18 cellular contexts compared by ENCODE assay signal in the genomic region with DNA sequence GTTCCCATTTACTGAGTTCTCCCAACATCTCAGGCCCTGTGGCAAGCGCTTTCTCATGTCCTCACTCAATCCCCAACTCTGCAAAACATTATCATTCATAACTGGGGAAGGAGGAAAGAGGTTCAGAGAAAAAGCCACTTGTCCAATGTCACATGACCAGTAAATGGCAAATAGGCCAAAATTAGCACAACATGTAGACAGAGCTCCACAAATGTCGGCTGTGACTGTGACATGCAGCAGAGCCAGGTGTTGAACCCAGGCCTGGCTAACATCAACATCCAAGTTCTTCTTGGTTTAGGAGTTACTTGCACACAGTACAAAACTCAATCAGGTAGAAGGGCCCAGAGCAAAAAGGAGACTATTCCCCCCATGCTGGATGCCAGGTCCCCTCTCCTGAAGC. TPM values are rescaled to one million over a fixed set of nuclear protein-coding genes. Genes with fewer than 3 reads are reported as not detected.
DNase-seq lines count a peak whose midpoint lies in the region; ATAC-seq, FAIRE-seq and TF ChIP-seq lines count a peak whose summit lies in the region.
"Had no signal": no experiment of that assay in that cellular context is flagged by ENCODE, and none has a peak within 500 bp of the region (broad histone marks: within the 10 kb centered on the region; RNA-seq: fewer than 3 reads in every experiment).

No MANE protein-coding gene starts in this region.

- WGBS in spleen, 5 donors: 78 to 95% (median 88%) methylated on average over 2 of the region's 2 CpGs

- H3K36me3 ChIP-seq in bronchial epithelial cell (ENCODE audit: control insufficient read depth, insufficient read depth, low read length): peaks cover 13% of the 10 kb centered on the region
- H3K36me3 ChIP-seq in lower lobe of right lung: peaks cover 62% of the 10 kb centered on the region
- H3K36me3 ChIP-seq in spleen: peaks cover 0 to 76% (median 28%) of the 10 kb centered on the region in 6 donors

- H3K27me3 Mint-ChIP-seq in HFFc6 (ENCODE audit: insufficient read depth): peaks cover 1% of the 10 kb centered on the region; the same call in 1 of the 2 replicates

- FAIRE-seq in bronchial epithelial cell (lab: Jason Lieb, UNC): peak; percentile 58
- FAIRE-seq: colon, HepG2 had no signal

- intact Hi-C loops in lower lobe of right lung (cut with DNase I) (no loop called here), spleen (cut with DNase I; ENCODE audit: low total_unique reads) (no loop called here), dorsolateral prefrontal cortex (cut with DNase I) (no loop called here)

- H3K27me3 ChIP-seq in bronchial epithelial cell (ENCODE audit: control insufficient read depth, insufficient read depth, low read length): no peaks in the 10 kb centered on the region
- no peaks in the 10 kb centered on the region for H3K27me3 ChIP-seq in lower lobe of right lung (ENCODE audit: low read depth)
- no peaks in the 10 kb centered on the region for H3K27me3 ChIP-seq in spleen (replicated peaks in 1 of 7)
- no peaks in the 10 kb centered on the region for H3K27me3 ChIP-seq in dorsolateral prefrontal cortex
- H3K27me3 ChIP-seq: suprapubic skin had no signal

- H3K4me3 ChIP-seq in bronchial epithelial cell (ENCODE audit: low read depth, low read length): no peak overlapping the region
- no peak overlapping the region for H3K4me3 ChIP-seq in lower lobe of right lung
- no peak overlapping the region for H3K4me3 ChIP-seq in spleen
- no peak overlapping the region for H3K4me3 ChIP-seq in dorsolateral prefrontal cortex
- H3K4me3 ChIP-seq: skin epidermis, suprapubic skin had no signal

- peak overlapping the region; percentile 29 for H3K27ac Mint-ChIP-seq in HFFc6
- H3K27ac Mint-ChIP-seq: CD8-positive, alpha-beta T cell had no signal

- H3K9me3 ChIP-seq in lower lobe of right lung (no peaks in the 10 kb centered on the region), spleen (no peaks in the 10 kb centered on the region)
- H3K9me3 ChIP-seq: suprapubic skin had no signal

- peaks cover 97% of the 10 kb centered on the region for H3K4me1 ChIP-seq in lower lobe of right lung
- H3K4me1 ChIP-seq in spleen: peaks cover 35 to 100% (median 74%) of the 10 kb centered on the region in 6 donors

- peaks cover 45% of the 10 kb centered on the region for H3K36me3 Mint-ChIP-seq in HFFc6 (ENCODE audit: low read depth)

- no peaks in the 10 kb centered on the region for H3K9me3 Mint-ChIP-seq in HFFc6
- H3K9me3 Mint-ChIP-seq: CD8-positive, alpha-beta T cell had no signal

- no peak overlapping the region for H3K4me3 Mint-ChIP-seq in HFFc6
- H3K4me3 Mint-ChIP-seq: CD8-positive, alpha-beta T cell had no signal

- TF ChIP-seq CTCF in HFFc6 (IDR thresholded peaks at IDR 0.05) (no peak), bronchial epithelial cell (IDR thresholded peaks at IDR 0.05; ENCODE audit: insufficient read depth, low read length, severe bottlenecking) (no peak), lower lobe of right lung (IDR thresholded peaks at IDR 0.05) (no peak), spleen (IDR thresholded peaks at IDR 0.05 in 8 of 11, conservative IDR thresholded peaks at IDR 0.05 in 3 of 11) (no peak), dorsolateral prefrontal cortex (IDR thresholded peaks at IDR 0.05 in 54 of 56, conservative IDR thresholded peaks at IDR 0.05 in 2 of 56; ENCODE audit: low read depth in 1 of 56, partially characterized antibody in 56 of 56) (no peak)

- peak overlapping the region; percentile 67 for H3K27ac ChIP-seq in lower lobe of right lung
- peak overlapping the region in 6 of 8 donors; percentile 18 to 87 (median 40) for H3K27ac ChIP-seq in spleen
- no peak overlapping the region for H3K27ac ChIP-seq in substantia nigra (ENCODE audit: low read depth, low read length, poor library complexity, severe bottlenecking)
- peak overlapping the region in 15 of 59 donors; percentile 7 to 60 (median 31) for H3K27ac ChIP-seq in dorsolateral prefrontal cortex

- H3K4me1 Mint-ChIP-seq in HFFc6 (ENCODE audit: low read depth): peaks cover 81% of the 10 kb centered on the region

- no peak for TF ChIP-seq POLR2A in spleen (IDR thresholded peaks at IDR 0.05)

- DNase-seq in HFFc6: no peak
- no peak for DNase-seq in bronchial epithelial cell (ENCODE audit: low read depth)
- DNase-seq in lower lobe of right lung: no peak
- no peak for DNase-seq in spleen
- no peak for DNase-seq in stimulated activated CD4-positive, alpha-beta T cell treated with anti-CD3 and anti-CD28 coated beads, Interleukin-15, amount 100 ng/mL, for 24 hours
- DNase-seq in NCI-H2196 (lab: John Stamatoyannopoulos, UW; ENCODE audit: unreplicated experiment): no peak
- no peak for DNase-seq in substantia nigra (lab: John Stamatoyannopoulos, UW)
- no peak for DNase-seq in dorsolateral prefrontal cortex
- DNase-seq: activated CD4-positive, alpha-beta T cell treated with anti-CD3 and anti-CD28 coated beads, Interleukin-2, amount 50 U/mL, for 1 hour; activated CD8-positive, alpha-beta memory T cell treated with anti-CD3 and anti-CD28 coated beads, Interleukin-2, amount 50 U/mL, for 4 hours; activated effector memory CD4-positive, alpha-beta T cell treated with anti-CD3 and anti-CD28 coated beads, Interleukin-2, amount 50 U/mL, for 16 hours; CD8-positive, alpha-beta T cell; DND-41; NCI-H1436 had no signal

- ATAC-seq in lower lobe of right lung: no peak
- ATAC-seq: CD8-positive, alpha-beta T cell; HepG2 had no signal

RNA-seq across cellular contexts. Expression of a gene that starts 10.8 kb away (rescaled TPM):
- total RNA-seq in HFFc6 (2021; fragmentation: NEBNext Ultra II Directional; extraction: Animal tissue kit (Norgen Biotek cat#: 25700)): 100 to 1,000 TPM; 127 to 145 (median 134) TPM
- total RNA-seq in bronchial epithelial cell: 20.8 and 22.9 TPM in 2 replicates
- total RNA-seq in lower lobe of right lung: 61.4 TPM
- 10 to 100 TPM; 43.4 to 72.5 (median 49.9) TPM for total RNA-seq in spleen
- 10 to 100 TPM; 10.4 to 20.6 (median 11.7) TPM for polyA plus RNA-seq in spleen
- total RNA-seq in dorsolateral prefrontal cortex: 10 to 100 TPM; 32.1 to 62.5 (median 42.9) TPM

RNA-seq across cellular contexts. Expression of a gene that starts 11.1 kb away (rescaled TPM):
- total RNA-seq in HFFc6 (2021; fragmentation: NEBNext Ultra II Directional; extraction: Animal tissue kit (Norgen Biotek cat#: 25700)): 10 to 100 TPM; 41.3 to 43.6 (median 43.1) TPM
- total RNA-seq in bronchial epithelial cell: 32.4 and 32.6 TPM in 2 replicates
- total RNA-seq in lower lobe of right lung: 40.1 TPM
- total RNA-seq in spleen: 10 to 100 TPM; 33.1 to 63.1 (median 43.1) TPM
- 1 to 10 TPM; 5.7 to 9.2 (median 6.9) TPM for polyA plus RNA-seq in spleen
- 10 to 100 TPM; 39.2 to 68.5 (median 52.9) TPM for total RNA-seq in dorsolateral prefrontal cortex
